In genomic region chr21:31161157-31161556, GRCh38 we compare ENCODE assay signal across 9 cellular contexts.
DNase-seq lines count a peak whose midpoint lies in the region; ATAC-seq and TF ChIP-seq lines count a peak whose summit lies in the region.
"Had no signal": no experiment of that assay in that cellular context is flagged by ENCODE, and none has a peak within 500 bp of the region (broad histone marks: within the 10 kb centered on the region; RNA-seq: fewer than 3 reads in every experiment).

No MANE protein-coding gene starts in this region.

- intact Hi-C loops in CD4-positive, alpha-beta memory T cell (cut with micrococcal nuclease) = no loop called here
- intact Hi-C loops in activated T-helper 2 cell treated with anti-CD3 and anti-CD28 coated beads, Interferon-gamma antibody, Interleukin-2, Interleukin-4, amounts not matched to agents 10 μg/mL and 5 μg/mL and 100 μg/mL, durations not matched to agents 14 hours and 24 hours and 36 hours (cut with micrococcal nuclease) = loop anchor here (2.0 kb wide), 1 partner anchor 16 kb away; no protein-coding TSS in a partner anchor

- POLR2A ChIA-PET in CD4-positive, alpha-beta memory T cell (lab: Charles Lee; ENCODE audit: partially characterized antibody) = interaction anchor here (1.2 to 8.9 kb wide), 6 partner anchors 8 to 28 kb away, joined by 3 to 94 read pairs (median 6); no protein-coding TSS in a partner anchor

- H3K4me1 ChIP-seq in CD4-positive, alpha-beta memory T cell (ENCODE audit: insufficient read depth, low read length) = peaks cover 87% of the 10 kb centered on the region
- H3K4me1 ChIP-seq in endocrine pancreas (ENCODE audit: control insufficient read depth, insufficient read depth, low read length) (peaks cover 8% of the 10 kb centered on the region), neural progenitor cell (peaks cover 28% of the 10 kb centered on the region)

- H3K27ac ChIP-seq in CD4-positive, alpha-beta memory T cell (ENCODE audit: low read depth, low read length) = no peak overlapping the region
- H3K27ac ChIP-seq in neural progenitor cell = no peak overlapping the region
- H3K27ac ChIP-seq: left ventricle myocardium inferior had no signal

- peaks cover 11% of the 10 kb centered on the region for H3F3A ChIP-seq in neural progenitor cell (ENCODE audit: low read depth)

- peaks cover 0 to 9% (median 0%) of the 10 kb centered on the region in 8 donors for H3K9me3 Mint-ChIP-seq in CD4-positive, alpha-beta memory T cell
- H3K9me3 Mint-ChIP-seq in neural progenitor cell = peaks cover 5% of the 10 kb centered on the region
- H3K9me3 Mint-ChIP-seq in activated T-helper 2 cell treated with anti-CD3 and anti-CD28 coated beads, Interferon-gamma antibody, Interleukin-2, Interleukin-4, amounts not matched to agents 10 μg/mL and 5 μg/mL and 100 μg/mL, durations not matched to agents 14 hours and 24 hours and 36 hours = peaks cover 12% of the 10 kb centered on the region

- peak overlapping the region; percentile 73 to 96 (median 86) for H3K27ac Mint-ChIP-seq in CD4-positive, alpha-beta memory T cell
- no peak overlapping the region for H3K27ac Mint-ChIP-seq in neural progenitor cell
- no peak overlapping the region for H3K27ac Mint-ChIP-seq in activated T-helper 2 cell treated with anti-CD3 and anti-CD28 coated beads, Interferon-gamma antibody, Interleukin-2, Interleukin-4, amounts not matched to agents 10 μg/mL and 5 μg/mL and 100 μg/mL, durations not matched to agents 14 hours and 24 hours and 36 hours

- H3K36me3 ChIP-seq in CD4-positive, alpha-beta memory T cell (ENCODE audit: insufficient read depth, low read length) = peaks cover 3% of the 10 kb centered on the region
- H3K36me3 ChIP-seq in endocrine pancreas (ENCODE audit: control insufficient read depth, insufficient read depth, low read length) = no peaks in the 10 kb centered on the region
- H3K36me3 ChIP-seq in neural progenitor cell = no peaks in the 10 kb centered on the region
- H3K36me3 ChIP-seq: left ventricle myocardium inferior had no signal

- H3K36me3 Mint-ChIP-seq in CD4-positive, alpha-beta memory T cell = peaks cover 32 to 33% of the 10 kb centered on the region in 2 donors
- peaks cover 20% of the 10 kb centered on the region for H3K36me3 Mint-ChIP-seq in neural progenitor cell
- H3K36me3 Mint-ChIP-seq in activated T-helper 2 cell treated with anti-CD3 and anti-CD28 coated beads, Interferon-gamma antibody, Interleukin-2, Interleukin-4, amounts not matched to agents 10 μg/mL and 5 μg/mL and 100 μg/mL, durations not matched to agents 14 hours and 24 hours and 36 hours (ENCODE audit: low read depth) = peaks cover 73% of the 10 kb centered on the region

- H3K4me2 ChIP-seq in neural progenitor cell = peak overlapping the region; percentile 68

- H3K4me3 ChIP-seq in CD4-positive, alpha-beta memory T cell (ENCODE audit: low read length in 2 of 2) = no peak overlapping the region
- H3K4me3 ChIP-seq in endocrine pancreas (ENCODE audit: control insufficient read depth, insufficient read depth, low read length) (peak overlapping the region; percentile 76), neural progenitor cell (peak overlapping the region; percentile 28)
- H3K4me3 ChIP-seq: left ventricle myocardium inferior had no signal

- CTCF ChIA-PET in CD4-positive, alpha-beta memory T cell (lab: Charles Lee; ENCODE audit: partially characterized antibody) = interaction anchor here (1.1 to 9.4 kb wide), 6 partner anchors 12 to 420 kb away, joined by 3 to 80 read pairs (median 4); no protein-coding TSS in a partner anchor

- ATAC-seq in HG03108 (IDR thresholded peaks at IDR 0.05; ENCODE audit: unreplicated experiment) = no peak

- peaks cover 48 to 82% (median 70%) of the 10 kb centered on the region in 4 donors for H3K4me1 Mint-ChIP-seq in CD4-positive, alpha-beta memory T cell
- H3K4me1 Mint-ChIP-seq in neural progenitor cell = peaks cover 34% of the 10 kb centered on the region
- H3K4me1 Mint-ChIP-seq in activated T-helper 2 cell treated with anti-CD3 and anti-CD28 coated beads, Interferon-gamma antibody, Interleukin-2, Interleukin-4, amounts not matched to agents 10 μg/mL and 5 μg/mL and 100 μg/mL, durations not matched to agents 14 hours and 24 hours and 36 hours (ENCODE audit: low read depth) = peaks cover 58% of the 10 kb centered on the region

- H3K4me3 Mint-ChIP-seq in CD4-positive, alpha-beta memory T cell = peak overlapping the region; percentile 56 to 84 (median 72)
- peak overlapping the region; percentile 83 for H3K4me3 Mint-ChIP-seq in neural progenitor cell
- no peak overlapping the region for H3K4me3 Mint-ChIP-seq in activated T-helper 2 cell treated with anti-CD3 and anti-CD28 coated beads, Interferon-gamma antibody, Interleukin-2, Interleukin-4, amounts not matched to agents 10 μg/mL and 5 μg/mL and 100 μg/mL, durations not matched to agents 14 hours and 24 hours and 36 hours (ENCODE audit: low read depth)

- no peak overlapping the region for H3K9ac ChIP-seq in endocrine pancreas (ENCODE audit: control insufficient read depth, insufficient read depth, low read length)
- H3K9ac ChIP-seq in neural progenitor cell = no peak overlapping the region

- H3K27me3 Mint-ChIP-seq in CD4-positive, alpha-beta memory T cell = no peaks in the 10 kb centered on the region
- peaks cover 6% of the 10 kb centered on the region for H3K27me3 Mint-ChIP-seq in neural progenitor cell (ENCODE audit: insufficient read depth, low read depth)
- H3K27me3 Mint-ChIP-seq in activated T-helper 2 cell treated with anti-CD3 and anti-CD28 coated beads, Interferon-gamma antibody, Interleukin-2, Interleukin-4, amounts not matched to agents 10 μg/mL and 5 μg/mL and 100 μg/mL, durations not matched to agents 14 hours and 24 hours and 36 hours (ENCODE audit: low read depth) = no peaks in the 10 kb centered on the region

- no peak overlapping the region for H2AFZ ChIP-seq in neural progenitor cell (replicated peaks)

- H3K27me3 ChIP-seq in CD4-positive, alpha-beta memory T cell (ENCODE audit: insufficient read depth, low read length) = no peaks in the 10 kb centered on the region
- H3K27me3 ChIP-seq in endocrine pancreas (ENCODE audit: control insufficient read depth, insufficient read depth, low read length) (no peaks in the 10 kb centered on the region), neural progenitor cell (no peaks in the 10 kb centered on the region)

- H3K9me3 ChIP-seq in CD4-positive, alpha-beta memory T cell (ENCODE audit: control insufficient read depth in 1 of 2, low read length in 2 of 2) = no peaks in the 10 kb centered on the region
- no peaks in the 10 kb centered on the region for H3K9me3 ChIP-seq in endocrine pancreas (ENCODE audit: control insufficient read depth, low read length)
- peaks cover 6% of the 10 kb centered on the region for H3K9me3 ChIP-seq in neural progenitor cell (ENCODE audit: low read depth)

- H3K79me2 ChIP-seq in neural progenitor cell (ENCODE audit: low read depth) = no peaks in the 10 kb centered on the region

- H4K20me1 ChIP-seq in neural progenitor cell (ENCODE audit: low read depth) = peaks cover 28% of the 10 kb centered on the region

- no peak for DNase-seq in CD4-positive, alpha-beta memory T cell
- DNase-seq in M059J (ENCODE audit: low read depth) = peak; percentile 49
- peak; percentile 63 for DNase-seq in neural progenitor cell (ENCODE audit: low spot score)
- no peak for DNase-seq in DMS153 treated with DMSO at 0.1 percent for 48 hours (lab: John Stamatoyannopoulos, UW; ENCODE audit: unreplicated experiment)
- no peak for DNase-seq in activated T-helper 2 cell treated with anti-CD3 and anti-CD28 coated beads, Interferon-gamma antibody, Interleukin-2, Interleukin-4, amounts not matched to agents 10 μg/mL and 5 μg/mL and 100 μg/mL, durations not matched to agents 14 hours and 24 hours and 36 hours (ENCODE audit: low spot score)
- DNase-seq in MV-4-11 (lab: John Stamatoyannopoulos, UW) = no peak
- DNase-seq: left ventricle myocardium inferior had no signal

- TF ChIP-seq CTCF in neural progenitor cell (IDR thresholded peaks at IDR 0.05) = no peak

Comparison
In these comparisons a context has a peak if more than half of its experiments do, and no peak if none do; other contexts are left out.
1. DNase-seq: peak in M059J (single experiment) and neural progenitor cell (single experiment); none in CD4-positive, alpha-beta memory T cell (0 of 5), DMS153 treated with DMSO at 0.1 percent for 48 hours (single experiment), activated T-helper 2 cell treated with anti-CD3 and anti-CD28 coated beads, Interferon-gamma antibody, Interleukin-2, Interleukin-4, amounts not matched to agents 10 μg/mL and 5 μg/mL and 100 μg/mL, durations not matched to agents 14 hours and 24 hours and 36 hours (single experiment) and MV-4-11 (single experiment).
2. H3K4me3 ChIP-seq: peak in endocrine pancreas (single experiment) and neural progenitor cell (single experiment); none in CD4-positive, alpha-beta memory T cell (0 of 2).
3. H3K27ac Mint-ChIP-seq: peak in CD4-positive, alpha-beta memory T cell (7 of 7); none in neural progenitor cell (single experiment) and activated T-helper 2 cell treated with anti-CD3 and anti-CD28 coated beads, Interferon-gamma antibody, Interleukin-2, Interleukin-4, amounts not matched to agents 10 μg/mL and 5 μg/mL and 100 μg/mL, durations not matched to agents 14 hours and 24 hours and 36 hours (single experiment).